In the genomic region with DNA sequence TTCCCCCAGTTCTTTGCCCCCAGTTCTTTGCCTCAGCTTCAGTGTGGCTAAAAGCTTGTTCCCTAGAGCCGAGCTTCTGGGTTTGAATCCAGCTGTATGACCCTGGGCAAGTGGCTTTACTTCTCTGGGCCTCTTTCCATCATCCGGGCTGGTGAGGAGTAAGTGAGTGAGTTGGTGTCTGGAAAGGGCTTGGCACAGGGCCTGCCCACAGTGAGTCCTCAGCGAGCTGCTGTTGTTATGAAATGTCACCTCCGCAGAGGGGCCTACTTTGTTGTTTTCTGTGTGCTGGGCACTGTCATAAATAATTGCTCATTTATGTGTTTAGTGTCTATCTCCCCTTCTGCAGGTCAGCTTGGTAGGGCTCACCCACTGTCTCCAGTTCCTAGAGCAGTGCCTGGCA, we compare ENCODE assay signal across 2 cellular contexts.
TF ChIP-seq lines count a peak whose summit lies in the region.

No MANE protein-coding gene starts in this region.

TF ChIP-seq in liver, 16 proteins besides CTCF, POLR2A, EP300 and RAD21:
- TF ChIP-seq JUND (IDR thresholded peaks at IDR 0.05): no peak
- TF ChIP-seq, protein P1, sequence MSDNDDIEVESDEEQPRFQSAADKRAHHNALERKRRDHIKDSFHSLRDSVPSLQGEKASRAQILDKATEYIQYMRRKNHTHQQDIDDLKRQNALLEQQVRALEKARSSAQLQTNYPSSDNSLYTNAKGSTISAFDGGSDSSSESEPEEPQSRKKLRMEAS (IDR thresholded peaks at IDR 0.05): no peak
- TF ChIP-seq EGR1 (IDR thresholded peaks at IDR 0.05; ENCODE audit: low read depth in 2 of 2): no peak
- TF ChIP-seq NR2F2 (IDR thresholded peaks at IDR 0.05): no peak
- no peak for TF ChIP-seq HNF4A (conservative IDR thresholded peaks at IDR 0.05)
- TF ChIP-seq, protein P2, sequence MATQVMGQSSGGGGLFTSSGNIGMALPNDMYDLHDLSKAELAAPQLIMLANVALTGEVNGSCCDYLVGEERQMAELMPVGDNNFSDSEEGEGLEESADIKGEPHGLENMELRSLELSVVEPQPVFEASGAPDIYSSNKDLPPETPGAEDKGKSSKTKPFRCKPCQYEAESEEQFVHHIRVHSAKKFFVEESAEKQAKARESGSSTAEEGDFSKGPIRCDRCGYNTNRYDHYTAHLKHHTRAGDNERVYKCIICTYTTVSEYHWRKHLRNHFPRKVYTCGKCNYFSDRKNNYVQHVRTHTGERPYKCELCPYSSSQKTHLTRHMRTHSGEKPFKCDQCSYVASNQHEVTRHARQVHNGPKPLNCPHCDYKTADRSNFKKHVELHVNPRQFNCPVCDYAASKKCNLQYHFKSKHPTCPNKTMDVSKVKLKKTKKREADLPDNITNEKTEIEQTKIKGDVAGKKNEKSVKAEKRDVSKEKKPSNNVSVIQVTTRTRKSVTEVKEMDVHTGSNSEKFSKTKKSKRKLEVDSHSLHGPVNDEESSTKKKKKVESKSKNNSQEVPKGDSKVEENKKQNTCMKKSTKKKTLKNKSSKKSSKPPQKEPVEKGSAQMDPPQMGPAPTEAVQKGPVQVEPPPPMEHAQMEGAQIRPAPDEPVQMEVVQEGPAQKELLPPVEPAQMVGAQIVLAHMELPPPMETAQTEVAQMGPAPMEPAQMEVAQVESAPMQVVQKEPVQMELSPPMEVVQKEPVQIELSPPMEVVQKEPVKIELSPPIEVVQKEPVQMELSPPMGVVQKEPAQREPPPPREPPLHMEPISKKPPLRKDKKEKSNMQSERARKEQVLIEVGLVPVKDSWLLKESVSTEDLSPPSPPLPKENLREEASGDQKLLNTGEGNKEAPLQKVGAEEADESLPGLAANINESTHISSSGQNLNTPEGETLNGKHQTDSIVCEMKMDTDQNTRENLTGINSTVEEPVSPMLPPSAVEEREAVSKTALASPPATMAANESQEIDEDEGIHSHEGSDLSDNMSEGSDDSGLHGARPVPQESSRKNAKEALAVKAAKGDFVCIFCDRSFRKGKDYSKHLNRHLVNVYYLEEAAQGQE (IDR thresholded peaks at IDR 0.05): no peak
- TF ChIP-seq SP1 (IDR thresholded peaks at IDR 0.05): no peak

TF ChIP-seq in HepG2, 621 proteins besides CTCF, POLR2A, EP300 and RAD21:
- no peak for TF ChIP-seq ZNF232 (CRISPR knock-in tag; IDR thresholded peaks at IDR 0.05; ENCODE audit: borderline replicate concordance)
- no peak for TF ChIP-seq XBP1 (CRISPR knock-in tag; IDR thresholded peaks at IDR 0.05)
- TF ChIP-seq RAD51 (IDR thresholded peaks at IDR 0.05; ENCODE audit: borderline replicate concordance): no peak
- TF ChIP-seq, protein P3, sequence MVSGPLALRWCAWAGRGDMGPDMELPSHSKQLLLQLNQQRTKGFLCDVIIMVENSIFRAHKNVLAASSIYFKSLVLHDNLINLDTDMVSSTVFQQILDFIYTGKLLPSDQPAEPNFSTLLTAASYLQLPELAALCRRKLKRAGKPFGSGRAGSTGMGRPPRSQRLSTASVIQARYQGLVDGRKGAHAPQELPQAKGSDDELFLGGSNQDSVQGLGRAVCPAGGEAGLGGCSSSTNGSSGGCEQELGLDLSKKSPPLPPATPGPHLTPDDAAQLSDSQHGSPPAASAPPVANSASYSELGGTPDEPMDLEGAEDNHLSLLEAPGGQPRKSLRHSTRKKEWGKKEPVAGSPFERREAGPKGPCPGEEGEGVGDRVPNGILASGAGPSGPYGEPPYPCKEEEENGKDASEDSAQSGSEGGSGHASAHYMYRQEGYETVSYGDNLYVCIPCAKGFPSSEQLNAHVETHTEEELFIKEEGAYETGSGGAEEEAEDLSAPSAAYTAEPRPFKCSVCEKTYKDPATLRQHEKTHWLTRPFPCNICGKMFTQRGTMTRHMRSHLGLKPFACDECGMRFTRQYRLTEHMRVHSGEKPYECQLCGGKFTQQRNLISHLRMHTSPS (CRISPR knock-in tag; IDR thresholded peaks at IDR 0.05; ENCODE audit: low read depth): no peak
- no peak for TF ChIP-seq TCF12 (IDR thresholded peaks at IDR 0.05)
- no peak for TF ChIP-seq TCF12 (CRISPR knock-in tag; IDR thresholded peaks at IDR 0.05)
- TF ChIP-seq TBP (CRISPR knock-in tag; IDR thresholded peaks at IDR 0.05): no peak
- no peak for TF ChIP-seq ZNF841 (CRISPR knock-in tag; IDR thresholded peaks at IDR 0.05; ENCODE audit: borderline replicate concordance)
- TF ChIP-seq ZBTB1 (CRISPR knock-in tag; IDR thresholded peaks at IDR 0.05; ENCODE audit: borderline replicate concordance): no peak
- TF ChIP-seq, protein P4, sequence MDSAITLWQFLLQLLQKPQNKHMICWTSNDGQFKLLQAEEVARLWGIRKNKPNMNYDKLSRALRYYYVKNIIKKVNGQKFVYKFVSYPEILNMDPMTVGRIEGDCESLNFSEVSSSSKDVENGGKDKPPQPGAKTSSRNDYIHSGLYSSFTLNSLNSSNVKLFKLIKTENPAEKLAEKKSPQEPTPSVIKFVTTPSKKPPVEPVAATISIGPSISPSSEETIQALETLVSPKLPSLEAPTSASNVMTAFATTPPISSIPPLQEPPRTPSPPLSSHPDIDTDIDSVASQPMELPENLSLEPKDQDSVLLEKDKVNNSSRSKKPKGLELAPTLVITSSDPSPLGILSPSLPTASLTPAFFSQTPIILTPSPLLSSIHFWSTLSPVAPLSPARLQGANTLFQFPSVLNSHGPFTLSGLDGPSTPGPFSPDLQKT (CRISPR knock-in tag; IDR thresholded peaks at IDR 0.05; ENCODE audit: borderline replicate concordance): no peak
- no peak for TF ChIP-seq ZFP41 (CRISPR knock-in tag; IDR thresholded peaks at IDR 0.05; ENCODE audit: borderline replicate concordance)
- TF ChIP-seq ZNF549 (CRISPR knock-in tag; IDR thresholded peaks at IDR 0.05): no peak
- no peak for TF ChIP-seq NR2C2 (CRISPR knock-in tag; IDR thresholded peaks at IDR 0.05; ENCODE audit: borderline replicate concordance)
- TF ChIP-seq, protein P5, sequence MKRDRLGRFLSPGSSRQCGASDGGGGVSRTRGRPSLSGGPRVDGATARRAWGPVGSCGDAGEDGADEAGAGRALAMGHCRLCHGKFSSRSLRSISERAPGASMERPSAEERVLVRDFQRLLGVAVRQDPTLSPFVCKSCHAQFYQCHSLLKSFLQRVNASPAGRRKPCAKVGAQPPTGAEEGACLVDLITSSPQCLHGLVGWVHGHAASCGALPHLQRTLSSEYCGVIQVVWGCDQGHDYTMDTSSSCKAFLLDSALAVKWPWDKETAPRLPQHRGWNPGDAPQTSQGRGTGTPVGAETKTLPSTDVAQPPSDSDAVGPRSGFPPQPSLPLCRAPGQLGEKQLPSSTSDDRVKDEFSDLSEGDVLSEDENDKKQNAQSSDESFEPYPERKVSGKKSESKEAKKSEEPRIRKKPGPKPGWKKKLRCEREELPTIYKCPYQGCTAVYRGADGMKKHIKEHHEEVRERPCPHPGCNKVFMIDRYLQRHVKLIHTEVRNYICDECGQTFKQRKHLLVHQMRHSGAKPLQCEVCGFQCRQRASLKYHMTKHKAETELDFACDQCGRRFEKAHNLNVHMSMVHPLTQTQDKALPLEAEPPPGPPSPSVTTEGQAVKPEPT (CRISPR knock-in tag; IDR thresholded peaks at IDR 0.05; ENCODE audit: low read depth): no peak
- TF ChIP-seq, protein P6, sequence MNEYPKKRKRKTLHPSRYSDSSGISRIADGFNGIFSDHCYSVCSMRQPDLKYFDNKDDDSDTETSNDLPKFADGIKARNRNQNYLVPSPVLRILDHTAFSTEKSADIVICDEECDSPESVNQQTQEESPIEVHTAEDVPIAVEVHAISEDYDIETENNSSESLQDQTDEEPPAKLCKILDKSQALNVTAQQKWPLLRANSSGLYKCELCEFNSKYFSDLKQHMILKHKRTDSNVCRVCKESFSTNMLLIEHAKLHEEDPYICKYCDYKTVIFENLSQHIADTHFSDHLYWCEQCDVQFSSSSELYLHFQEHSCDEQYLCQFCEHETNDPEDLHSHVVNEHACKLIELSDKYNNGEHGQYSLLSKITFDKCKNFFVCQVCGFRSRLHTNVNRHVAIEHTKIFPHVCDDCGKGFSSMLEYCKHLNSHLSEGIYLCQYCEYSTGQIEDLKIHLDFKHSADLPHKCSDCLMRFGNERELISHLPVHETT (CRISPR knock-in tag; conservative IDR thresholded peaks at IDR 0.05): no peak
- TF ChIP-seq, protein P7, sequence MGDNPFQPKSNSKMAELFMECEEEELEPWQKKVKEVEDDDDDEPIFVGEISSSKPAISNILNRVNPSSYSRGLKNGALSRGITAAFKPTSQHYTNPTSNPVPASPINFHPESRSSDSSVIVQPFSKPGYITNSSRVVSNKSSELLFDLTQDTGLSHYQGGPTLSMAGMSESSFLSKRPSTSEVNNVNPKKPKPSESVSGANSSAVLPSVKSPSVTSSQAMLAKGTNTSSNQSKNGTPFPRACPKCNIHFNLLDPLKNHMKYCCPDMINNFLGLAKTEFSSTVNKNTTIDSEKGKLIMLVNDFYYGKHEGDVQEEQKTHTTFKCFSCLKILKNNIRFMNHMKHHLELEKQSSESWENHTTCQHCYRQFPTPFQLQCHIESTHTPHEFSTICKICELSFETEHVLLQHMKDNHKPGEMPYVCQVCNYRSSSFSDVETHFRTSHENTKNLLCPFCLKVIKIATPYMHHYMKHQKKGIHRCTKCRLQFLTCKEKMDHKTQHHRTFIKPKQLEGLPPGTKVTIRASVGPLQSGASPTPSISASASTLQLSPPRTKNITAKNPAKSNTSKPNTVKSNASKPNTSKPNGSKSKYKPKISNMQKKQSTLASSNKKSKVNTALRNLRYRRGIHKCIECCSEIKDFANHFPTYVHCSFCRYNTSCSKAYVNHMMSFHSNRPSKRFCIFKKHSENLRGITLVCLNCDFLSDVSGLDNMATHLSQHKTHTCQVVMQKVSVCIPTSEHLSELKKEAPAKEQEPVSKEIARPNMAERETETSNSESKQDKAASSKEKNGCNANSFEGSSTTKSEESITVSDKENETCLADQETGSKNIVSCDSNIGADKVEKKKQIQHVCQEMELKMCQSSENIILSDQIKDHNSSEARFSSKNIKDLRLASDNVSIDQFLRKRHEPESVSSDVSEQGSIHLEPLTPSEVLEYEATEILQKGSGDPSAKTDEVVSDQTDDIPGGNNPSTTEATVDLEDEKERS (CRISPR knock-in tag; IDR thresholded peaks at IDR 0.05): no peak
- TF ChIP-seq POLR2G (IDR thresholded peaks at IDR 0.05; ENCODE audit: low read depth, low read length): no peak
